In the genomic region with DNA sequence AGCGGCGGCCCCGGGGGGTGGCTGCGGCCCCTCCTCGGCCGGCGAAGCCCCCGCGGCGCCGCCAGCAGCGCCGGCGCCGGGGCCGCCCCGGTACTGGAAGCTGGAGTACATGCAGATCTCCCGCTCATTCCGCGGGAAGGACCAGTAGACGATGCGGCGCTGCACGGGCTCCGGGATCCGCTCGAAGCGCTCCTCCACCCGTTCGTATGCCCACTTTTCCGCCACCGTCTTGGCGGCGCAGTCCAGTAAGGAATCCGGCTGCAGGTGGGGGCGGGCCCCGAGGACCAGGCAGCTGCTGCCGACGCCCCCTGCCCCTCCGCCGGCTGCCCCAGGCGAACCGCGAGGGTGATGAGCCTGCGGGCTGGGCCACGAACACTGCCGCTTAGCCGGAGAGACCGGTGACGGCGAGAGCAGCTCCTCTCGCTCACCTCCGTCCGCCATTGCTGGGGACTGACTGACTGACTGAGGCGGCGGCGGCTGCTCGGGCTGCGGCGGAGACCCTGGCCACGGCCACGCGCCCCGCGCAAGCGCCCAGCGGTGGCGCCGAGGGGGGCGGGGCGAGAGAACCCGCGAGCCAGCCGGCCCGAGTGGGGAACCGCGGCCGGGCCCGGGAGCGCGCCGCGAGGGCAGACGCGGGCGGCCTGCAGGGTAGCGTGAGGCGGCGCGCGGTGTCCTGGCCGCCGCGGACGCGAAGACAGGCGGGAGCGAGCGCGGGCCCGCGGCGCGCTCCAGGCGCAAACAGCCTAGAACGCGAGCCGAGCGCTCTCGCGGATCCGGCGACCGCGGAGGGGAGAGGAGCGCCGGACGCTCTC, we compare ENCODE assay signal across 9 cellular contexts. TPM values are rescaled to one million over a fixed set of nuclear protein-coding genes. Genes with fewer than 3 reads are reported as not detected.
A peak's percentile ranks its signal among the peaks of the same experiment; 100 is the strongest.
DNase-seq lines count a peak whose midpoint lies in the region; ATAC-seq lines count a peak whose summit lies in the region.
"Had no signal": no experiment of that assay in that cellular context is flagged by ENCODE, and none has a peak within 500 bp of the region (broad histone marks: within the 10 kb centered on the region; RNA-seq: fewer than 3 reads in every experiment).

A gene (minus strand): TSS at position 696 of the 812 bp plus-strand sequence. CDS start 255 bp downstream, at position 441.

- DNase-seq in DMS53 treated with DMSO at 0.1 percent for 48 hours (lab: John Stamatoyannopoulos, UW; ENCODE audit: unreplicated experiment), result peak; percentile 77
- DNase-seq in H4 (ENCODE audit: low spot score), result peak; percentile 30
- peak; percentile 60 for DNase-seq in NCI-H1694 treated with DMSO at 0.1 percent for 48 hours (lab: John Stamatoyannopoulos, UW)
- DNase-seq in activated CD4-positive, alpha-beta T cell treated with anti-CD3 and anti-CD28 coated beads for 4 hours, result peak; percentile 53 to 60
- peak; percentile 27 to 30 for DNase-seq in stimulated activated CD4-positive, alpha-beta T cell treated with anti-CD3 and anti-CD28 coated beads, Interleukin-1b, Interleukin-23, amount 100 ng/mL, for 1 hour (ENCODE audit: low read depth in 2 of 2)

- peak within 1 kb of the TSS; percentile 87 for H3K27ac ChIP-seq in cingulate gyrus (ENCODE audit: low read depth, low read length)
- H3K27ac ChIP-seq in layer of hippocampus (ENCODE audit: low read depth, low read length), result peak within 1 kb of the TSS; percentile 84
- H3K27ac ChIP-seq: epithelial cell of prostate had no signal

- no peak for ATAC-seq in HG03378 (IDR thresholded peaks at IDR 0.05; ENCODE audit: unreplicated experiment)

- H3K27me3 ChIP-seq in layer of hippocampus (ENCODE audit: control insufficient read depth, insufficient read depth, low read length), result no peaks in the 10 kb centered on the region

RNA-seq across cellular contexts. Expression of the gene that starts here (rescaled TPM):
- total RNA-seq in H4 (2014; rRNA removed; shearing (Covaris generic)), result 1.3 and 1.6 TPM in 2 replicates
